In the genomic region with DNA sequence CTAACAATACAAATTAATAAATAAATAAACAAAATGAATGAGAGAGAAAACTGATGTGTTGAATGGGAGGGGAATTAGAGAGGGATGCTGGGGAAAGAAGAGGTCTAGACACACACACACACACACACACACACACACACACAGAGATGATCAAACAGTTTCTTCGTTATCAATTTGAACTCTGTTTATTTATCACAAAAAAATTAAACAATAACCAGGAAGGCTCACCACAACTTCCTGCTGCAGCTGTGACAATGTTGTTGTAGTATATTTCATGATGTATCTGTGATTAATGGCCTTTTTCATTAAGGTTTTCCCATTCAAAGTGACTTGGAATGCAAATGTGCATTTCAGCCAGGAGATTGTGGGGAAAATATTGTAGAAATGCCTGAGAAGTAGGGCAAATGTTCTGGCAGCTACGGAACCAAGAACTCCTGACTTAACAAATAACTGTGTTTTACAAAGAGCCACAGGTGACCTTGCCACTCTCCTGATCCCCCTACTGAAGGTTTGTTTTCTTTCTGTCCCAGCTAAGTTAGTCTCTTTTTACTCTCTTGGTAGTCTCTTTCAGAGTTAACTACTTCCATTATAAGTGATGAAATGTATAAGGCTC, we compare ENCODE assay signal across 26 cellular contexts. TPM values are rescaled to one million over a fixed set of nuclear protein-coding genes. Genes with fewer than 3 reads are reported as not detected.
"Had no signal": no experiment of that assay in that cellular context is flagged by ENCODE, and none has a peak within 500 bp of the region (broad histone marks: within the 10 kb centered on the region; RNA-seq: fewer than 3 reads in every experiment).

No MANE protein-coding gene starts in this region.

- H3K27ac Mint-ChIP-seq: activated CD4-positive, alpha-beta T cell treated with anti-CD3 and anti-CD28 coated beads, Interleukin-2, amount 10 ng/mL, durations not matched to agents 7 days and 5 days; activated CD8-positive, alpha-beta T cell treated with anti-CD3 and anti-CD28 coated beads, Interleukin-2, amount 10 ng/mL, durations not matched to agents 7 days and 5 days; activated naive CD4-positive, alpha-beta T cell treated with anti-CD3 and anti-CD28 coated beads, Interleukin-2, amount 50 U/mL, for 72 hours; activated T-cell treated with anti-CD3 and anti-CD28 coated beads, Interleukin-2, amount 50 U/mL, for 24 hours; activated T-helper 17 cell treated with anti-CD3 and anti-CD28 coated beads, Interleukin-2, amount 50 U/mL, for 72 hours; mesothelial cell of epicardium; progenitor cell of endocrine pancreas had no signal

- DNase-seq: activated CD4-positive, alpha-beta T cell treated with anti-CD3 and anti-CD28 coated beads, Interleukin-2, amount 10 ng/mL, durations not matched to agents 7 days and 5 days; activated CD4-positive, CD25-positive, alpha-beta regulatory T cell treated with anti-CD3 and anti-CD28 coated beads, Interleukin-2, amount 50 U/mL, for 72 hours; activated CD8-positive, alpha-beta T cell treated with anti-CD3 and anti-CD28 coated beads, Interleukin-2, amount 10 ng/mL, durations not matched to agents 7 days and 5 days; activated T-cell treated with anti-CD3 and anti-CD28 coated beads, Interleukin-2, amount 50 U/mL, for 24 hours; heart right ventricle; islet precursor cell; lower lobe of right lung; naive thymus-derived CD8-positive, alpha-beta T cell; stimulated activated CD4-positive, alpha-beta T cell treated with anti-CD3 and anti-CD28 coated beads, Interleukin-12 subunit alpha, Interleukin-12 subunit beta, amount 100 ng/mL, for 4 hours; stimulated activated CD4-positive, alpha-beta T cell treated with anti-CD3 and anti-CD28 coated beads, Interleukin-4, amount 100 ng/mL, for 4 hours; stimulated activated naive CD8-positive, alpha-beta T cell treated with anti-CD3 and anti-CD28 coated beads, Interleukin-15, Interleukin-2, amounts not matched to agents 100 U/mL and 50 U/mL, for 24 hours; upper lobe of left lung; WERI-Rb-1 had no signal

- ATAC-seq: activated CD8-positive, alpha-beta T cell treated with anti-CD3 and anti-CD28 coated beads, Interleukin-2, amount 10 ng/mL, durations not matched to agents 7 days and 5 days; activated naive CD4-positive, alpha-beta T cell treated with anti-CD3 and anti-CD28 coated beads, Interleukin-2, amount 50 U/mL, for 72 hours; activated T-helper 17 cell treated with anti-CD3 and anti-CD28 coated beads, Interleukin-2, amount 50 U/mL, for 72 hours; heart right ventricle; lower lobe of right lung; naive thymus-derived CD8-positive, alpha-beta T cell; stimulated activated naive CD8-positive, alpha-beta T cell treated with anti-CD3 and anti-CD28 coated beads, Interleukin-15, Interleukin-2, amounts not matched to agents 100 U/mL and 50 U/mL, for 24 hours had no signal

- H3K9me3 Mint-ChIP-seq: activated CD4-positive, alpha-beta T cell treated with anti-CD3 and anti-CD28 coated beads, Interleukin-2, amount 10 ng/mL, durations not matched to agents 7 days and 5 days; activated naive CD4-positive, alpha-beta T cell treated with anti-CD3 and anti-CD28 coated beads, Interleukin-2, amount 50 U/mL, for 72 hours; activated T-cell treated with anti-CD3 and anti-CD28 coated beads, Interleukin-2, amount 50 U/mL, for 24 hours; activated T-helper 17 cell treated with anti-CD3 and anti-CD28 coated beads, Interleukin-2, amount 50 U/mL, for 72 hours; mesothelial cell of epicardium; naive thymus-derived CD8-positive, alpha-beta T cell had no signal

- H3K9me3 ChIP-seq: heart right ventricle, lower lobe of right lung, upper lobe of left lung had no signal

- FAIRE-seq: endometrium had no signal

- H3K4me3 Mint-ChIP-seq: activated CD4-positive, alpha-beta T cell treated with anti-CD3 and anti-CD28 coated beads, Interleukin-2, amount 10 ng/mL, durations not matched to agents 7 days and 5 days; activated CD8-positive, alpha-beta T cell treated with anti-CD3 and anti-CD28 coated beads, Interleukin-2, amount 10 ng/mL, durations not matched to agents 7 days and 5 days; activated T-cell treated with anti-CD3 and anti-CD28 coated beads, Interleukin-2, amount 50 U/mL, for 24 hours; activated T-helper 17 cell treated with anti-CD3 and anti-CD28 coated beads, Interleukin-2, amount 50 U/mL, for 72 hours; mesothelial cell of epicardium; naive thymus-derived CD8-positive, alpha-beta T cell had no signal

- H3K36me3 ChIP-seq: cardiac muscle cell, heart right ventricle, lower lobe of right lung, upper lobe of left lung, WERI-Rb-1 had no signal

- H3K4me1 Mint-ChIP-seq: activated CD4-positive, alpha-beta T cell treated with anti-CD3 and anti-CD28 coated beads, Interleukin-2, amount 10 ng/mL, durations not matched to agents 7 days and 5 days; activated T-helper 17 cell treated with anti-CD3 and anti-CD28 coated beads, Interleukin-2, amount 50 U/mL, for 72 hours; mesothelial cell of epicardium; naive thymus-derived CD8-positive, alpha-beta T cell had no signal

- H3K27me3 Mint-ChIP-seq: activated CD4-positive, alpha-beta T cell treated with anti-CD3 and anti-CD28 coated beads, Interleukin-2, amount 10 ng/mL, durations not matched to agents 7 days and 5 days; activated T-cell treated with anti-CD3 and anti-CD28 coated beads, Interleukin-2, amount 50 U/mL, for 24 hours; progenitor cell of endocrine pancreas had no signal

- H3K4me3 ChIP-seq: cardiac muscle cell, heart right ventricle, lower lobe of right lung, upper lobe of left lung had no signal

- H3K36me3 Mint-ChIP-seq: activated naive CD4-positive, alpha-beta T cell treated with anti-CD3 and anti-CD28 coated beads, Interleukin-2, amount 50 U/mL, for 72 hours; mesothelial cell of epicardium; naive thymus-derived CD8-positive, alpha-beta T cell had no signal

- H3K27ac ChIP-seq: cardiac muscle cell, heart right ventricle, lower lobe of right lung, upper lobe of left lung, WERI-Rb-1 had no signal

- H3K27me3 ChIP-seq: cardiac muscle cell, heart right ventricle, upper lobe of left lung had no signal

- H3K4me1 ChIP-seq: heart right ventricle, lower lobe of right lung, upper lobe of left lung had no signal

RNA-seq across cellular contexts. Expression of a gene that starts 23.8 kb away (rescaled TPM):
- total RNA-seq: activated CD4-positive, alpha-beta T cell treated with anti-CD3 and anti-CD28 coated beads, Interleukin-2, amount 10 ng/mL, durations not matched to agents 7 days and 5 days; activated CD8-positive, alpha-beta T cell treated with anti-CD3 and anti-CD28 coated beads, Interleukin-2, amount 10 ng/mL, durations not matched to agents 7 days and 5 days; activated naive CD4-positive, alpha-beta T cell treated with anti-CD3 and anti-CD28 coated beads, Interleukin-2, amount 50 U/mL, for 72 hours; activated T-helper 17 cell treated with anti-CD3 and anti-CD28 coated beads, Interleukin-2, amount 50 U/mL, for 72 hours; cardiac muscle cell; epithelial cell of proximal tubule; fibroblast of villous mesenchyme; heart right ventricle; lower lobe of right lung; mesothelial cell of epicardium; naive thymus-derived CD8-positive, alpha-beta T cell; osteoblast; progenitor cell of endocrine pancreas; subcutaneous adipose tissue; T-helper 2 cell treated with Interferon-gamma antibody and Interleukin-4, amounts not matched to agents 100 ng/mL and 5 ng/mL, for 36 hours; upper lobe of left lung had no signal
- polyA plus RNA-seq: adipose tissue; cardiac muscle cell; heart right ventricle; naive thymus-derived CD8-positive, alpha-beta T cell had no signal

RNA-seq across cellular contexts. Expression of a gene that starts 50.2 kb away (rescaled TPM):
- total RNA-seq: activated CD4-positive, alpha-beta T cell treated with anti-CD3 and anti-CD28 coated beads, Interleukin-2, amount 10 ng/mL, durations not matched to agents 7 days and 5 days; activated CD8-positive, alpha-beta T cell treated with anti-CD3 and anti-CD28 coated beads, Interleukin-2, amount 10 ng/mL, durations not matched to agents 7 days and 5 days; activated naive CD4-positive, alpha-beta T cell treated with anti-CD3 and anti-CD28 coated beads, Interleukin-2, amount 50 U/mL, for 72 hours; activated T-helper 17 cell treated with anti-CD3 and anti-CD28 coated beads, Interleukin-2, amount 50 U/mL, for 72 hours; cardiac muscle cell; cerebellum; epithelial cell of proximal tubule; fibroblast of villous mesenchyme; heart right ventricle; lower lobe of right lung; mesothelial cell of epicardium; naive thymus-derived CD8-positive, alpha-beta T cell; osteoblast; progenitor cell of endocrine pancreas; subcutaneous adipose tissue; T-helper 2 cell treated with Interferon-gamma antibody and Interleukin-4, amounts not matched to agents 100 ng/mL and 5 ng/mL, for 36 hours; upper lobe of left lung had no signal
- polyA plus RNA-seq: adipose tissue; cardiac muscle cell; heart right ventricle; naive thymus-derived CD8-positive, alpha-beta T cell had no signal
